In the genomic region with DNA sequence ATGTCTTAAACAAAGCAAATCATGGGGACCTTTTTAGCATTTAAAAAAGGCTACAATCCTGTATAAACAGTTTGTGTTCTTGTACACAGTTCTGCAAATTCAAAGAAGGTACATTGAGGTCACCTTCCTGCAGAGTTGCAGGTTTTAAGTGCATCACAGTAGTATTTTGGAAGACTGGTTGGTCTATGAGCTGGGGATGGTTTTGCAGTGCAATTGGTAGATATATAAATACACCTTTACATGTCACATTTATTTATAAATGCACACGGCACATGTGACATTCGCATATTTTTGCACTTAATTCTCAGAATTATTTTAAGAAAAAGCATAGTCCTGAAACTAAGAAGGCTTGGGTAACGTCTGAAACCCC, we compare ENCODE assay signal across 8 cellular contexts. TPM values are rescaled to one million over a fixed set of nuclear protein-coding genes. Genes with fewer than 3 reads are reported as not detected.
DNase-seq lines count a peak whose midpoint lies in the region; ATAC-seq and TF ChIP-seq lines count a peak whose summit lies in the region.

No MANE protein-coding gene starts in this region.

- peaks cover 12% of the 10 kb centered on the region for H3K36me3 ChIP-seq in CD4-positive, alpha-beta memory T cell (ENCODE audit: insufficient read depth, low read length)
- H3K36me3 ChIP-seq in KMS-11 (ENCODE audit: insufficient read depth) (no peaks in the 10 kb centered on the region), colonic mucosa (no peaks in the 10 kb centered on the region), neuron (ENCODE audit: insufficient read depth, low read length) (peaks cover 6% of the 10 kb centered on the region)

- CTCF ChIA-PET in CD4-positive, alpha-beta memory T cell (lab: Charles Lee; ENCODE audit: partially characterized antibody): interaction anchor here (0.7 to 2.4 kb wide), 17 partner anchors 9 to 200 kb away, joined by 3 to 11 read pairs (median 4); a partner anchor contains a TSS

- peaks cover 0 to 3% (median 0%) of the 10 kb centered on the region in 8 donors for H3K9me3 Mint-ChIP-seq in CD4-positive, alpha-beta memory T cell

- intact Hi-C loops in CD4-positive, alpha-beta memory T cell (cut with micrococcal nuclease): loop anchor here (1.0 to 2.0 kb wide), 9 partner anchors 8 to 199 kb away; no protein-coding TSS in a partner anchor
- intact Hi-C loops in colonic mucosa (cut with DNase I): loop anchor here (10.0 kb wide), 2 partner anchors 85 to 105 kb away; no protein-coding TSS in a partner anchor

- peaks cover 21 to 31% of the 10 kb centered on the region in 2 donors for H3K36me3 Mint-ChIP-seq in CD4-positive, alpha-beta memory T cell

- peaks cover 0 to 2% of the 10 kb centered on the region in 2 donors for H3K27me3 Mint-ChIP-seq in CD4-positive, alpha-beta memory T cell

- peaks cover 14 to 37% (median 25%) of the 10 kb centered on the region in 4 donors for H3K4me1 Mint-ChIP-seq in CD4-positive, alpha-beta memory T cell

- peak overlapping the region; percentile 100 for H3K4me2 ChIP-seq in KMS-11

- peaks cover 39% of the 10 kb centered on the region for H3K4me1 ChIP-seq in CD4-positive, alpha-beta memory T cell (ENCODE audit: insufficient read depth, low read length)
- H3K4me1 ChIP-seq in KMS-11 (ENCODE audit: low read depth, poor library complexity, severe bottlenecking) (peaks cover 40% of the 10 kb centered on the region), colonic mucosa (no peaks in the 10 kb centered on the region), neuron (ENCODE audit: insufficient read depth, low read length) (peaks cover 10% of the 10 kb centered on the region)

- no peak for ATAC-seq in HG03460 (IDR thresholded peaks at IDR 0.05; ENCODE audit: unreplicated experiment)

- DNase-seq in CD4-positive, alpha-beta memory T cell: no peak
- DNase-seq in colonic mucosa (no peak), putamen (ENCODE audit: low spot score) (no peak), SIG-M5 (lab: John Stamatoyannopoulos, UW) (no peak), GOT3 (lab: John Stamatoyannopoulos, UW) (no peak)

- peak overlapping the region; percentile 79 for H3K9ac ChIP-seq in KMS-11
- peak overlapping the region in 1 of 2 donors; percentile 90 for H3K9ac ChIP-seq in colonic mucosa (ENCODE audit: low read depth in 2 of 2, low read length in 2 of 2)

- H3K79me2 ChIP-seq in KMS-11 (ENCODE audit: insufficient read depth, low read depth): peaks cover 25% of the 10 kb centered on the region; the same call in 1 of the 2 replicates

- no peak for TF ChIP-seq CTCF in KMS-11 (conservative IDR thresholded peaks at IDR 0.05; ENCODE audit: low read depth, low read length)
- no peak for TF ChIP-seq CTCF in colonic mucosa (IDR thresholded peaks at IDR 0.05)

- no peaks in the 10 kb centered on the region for H3K27me3 ChIP-seq in CD4-positive, alpha-beta memory T cell (ENCODE audit: insufficient read depth, low read length)
- H3K27me3 ChIP-seq in KMS-11 (ENCODE audit: insufficient read depth, low read depth): no peaks in the 10 kb centered on the region
- no peaks in the 10 kb centered on the region for H3K27me3 ChIP-seq in colonic mucosa
- no peaks in the 10 kb centered on the region for H3K27me3 ChIP-seq in neuron (ENCODE audit: insufficient read depth, low read length)

- H3K27ac Mint-ChIP-seq in CD4-positive, alpha-beta memory T cell: peak overlapping the region; percentile 94 to 100 (median 97)

- no peaks in the 10 kb centered on the region for H4K20me1 ChIP-seq in KMS-11 (ENCODE audit: insufficient read depth)

- H3K9me3 ChIP-seq in CD4-positive, alpha-beta memory T cell (ENCODE audit: control insufficient read depth in 1 of 2, low read length in 2 of 2): no peaks in the 10 kb centered on the region
- no peaks in the 10 kb centered on the region for H3K9me3 ChIP-seq in colonic mucosa
- no peaks in the 10 kb centered on the region for H3K9me3 ChIP-seq in neuron (ENCODE audit: low read length)

- POLR2A ChIA-PET in CD4-positive, alpha-beta memory T cell (lab: Charles Lee; ENCODE audit: partially characterized antibody): interaction anchor here (0.7 to 4.4 kb wide), 23 partner anchors 9 to 332 kb away, joined by 3 to 42 read pairs (median 5); a partner anchor contains a TSS

- peak overlapping the region; percentile 98 for H2AFZ ChIP-seq in KMS-11 (ENCODE audit: low read depth)
- H2AFZ ChIP-seq in neuron (ENCODE audit: low read depth, low read length): peak overlapping the region; percentile 80

- peak overlapping the region; percentile 38 for H3K27ac ChIP-seq in CD4-positive, alpha-beta memory T cell (ENCODE audit: low read depth, low read length)
- H3K27ac ChIP-seq in KMS-11: peak overlapping the region; percentile 93
- H3K27ac ChIP-seq in colonic mucosa: peak overlapping the region; percentile 79

- H3K4me3 Mint-ChIP-seq in CD4-positive, alpha-beta memory T cell: peak overlapping the region; percentile 90 to 99 (median 98)

- H3K4me3 ChIP-seq in CD4-positive, alpha-beta memory T cell (ENCODE audit: low read length in 2 of 2): peak overlapping the region in 1 of 2 donors; percentile 95
- H3K4me3 ChIP-seq in KMS-11 (IDR thresholded peaks at IDR 0.05; ENCODE audit: insufficient read depth, low read depth, low read length) (peak overlapping the region; percentile 13), colonic mucosa (no peak overlapping the region), neuron (ENCODE audit: low read length) (peak overlapping the region; percentile 61)

RNA-seq across cellular contexts. Expression of a gene that starts 0.6 kb away (rescaled TPM):
- 100 to 1,000 TPM; 156 to 159 TPM for total RNA-seq in CD4-positive, alpha-beta memory T cell
- 10 to 100 TPM; 52.2 to 52.3 TPM for polyA plus RNA-seq in CD4-positive, alpha-beta memory T cell
- total RNA-seq in colonic mucosa: 10 to 100 TPM; 11.6 to 16.9 TPM

Comparison
In these comparisons a context has a peak if more than half of its experiments do, and no peak if none do; other contexts are left out.
1. H3K27ac ChIP-seq: peak in every context shown above with its lines; median percentile 93 in KMS-11; 79 in colonic mucosa; 38 in CD4-positive, alpha-beta memory T cell.
2. RNA of a gene that starts 0.6 kb away (total RNA-seq): 156 to 159 TPM in CD4-positive, alpha-beta memory T cell; 11.6 to 16.9 TPM in colonic mucosa; every median in the first group is over 4 times any median in the second.